Comparison of ENCODE assay signal across 19 cellular contexts in the genomic region with DNA sequence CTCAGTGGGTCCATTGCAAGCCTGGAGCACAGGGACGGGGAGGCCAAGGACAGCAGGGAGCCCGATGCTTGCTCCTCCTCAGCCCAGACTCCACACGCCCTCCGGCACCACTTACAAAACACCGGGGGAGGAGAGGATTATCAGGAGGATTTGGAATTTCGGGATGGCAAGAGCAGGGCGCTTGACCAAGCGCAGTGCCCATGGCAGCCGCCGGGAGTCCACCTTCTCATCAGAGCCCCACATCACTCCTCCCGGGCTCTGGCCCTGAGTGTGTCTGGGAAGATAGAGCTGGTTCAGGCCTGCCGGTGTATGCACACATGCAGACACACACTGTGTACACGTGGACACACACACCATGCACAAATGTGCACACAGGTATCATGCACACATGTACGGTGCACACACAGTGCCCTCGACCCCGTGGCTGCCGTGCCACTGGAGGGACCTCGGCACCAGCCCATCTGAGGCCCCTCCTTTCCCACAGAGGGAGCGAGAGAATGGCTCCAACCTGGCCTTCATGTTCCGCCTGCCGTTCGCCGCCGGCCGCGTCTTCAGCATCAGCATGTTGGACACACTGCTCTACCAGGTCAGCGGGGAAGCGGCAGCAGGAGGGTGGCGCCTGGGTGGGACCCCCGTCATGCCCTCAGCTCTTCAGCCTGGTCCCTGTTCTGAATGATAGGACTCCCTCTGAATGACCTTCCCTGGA.
DNase-seq lines count a peak whose midpoint lies in the region; ATAC-seq, FAIRE-seq and TF ChIP-seq lines count a peak whose summit lies in the region.
"Had no signal": no experiment of that assay in that cellular context is flagged by ENCODE, and none has a peak within 500 bp of the region (broad histone marks: within the 10 kb centered on the region; RNA-seq: fewer than 3 reads in every experiment).

No MANE protein-coding gene starts in this region.

- no peak overlapping the region for H3K23ac ChIP-seq in H1 (ENCODE audit: insufficient read length)

- no peak overlapping the region for H4K8ac ChIP-seq in H1 (ENCODE audit: extremely low read depth, insufficient read depth, low read length)

- FAIRE-seq in A549 (lab: Jason Lieb, UNC) (no peak), H1 (lab: Jason Lieb, UNC) (no peak)

- ATAC-seq in A549 (peak; percentile 42 to 77; a peak in 3 of 6 replicates), foreskin keratinocyte (no peak), HG03342 (IDR thresholded peaks at IDR 0.05; ENCODE audit: unreplicated experiment) (no peak)
- no peak for ATAC-seq in natural killer cell treated with Interleukin-12 subunit alpha and Interleukin-12 subunit beta and Interleukin-15 and Interleukin-18, amount 100 ng/mL, for 72 hours

- no peak for TF ChIP-seq EP300 in A549 (IDR thresholded peaks at IDR 0.05)
- TF ChIP-seq EP300 in H1 (IDR thresholded peaks at IDR 0.05; ENCODE audit: borderline replicate concordance in 1 of 2, low read depth in 2 of 2, low read length in 2 of 2) = no peak

- H3K4me1 ChIP-seq in A549 = no peaks in the 10 kb centered on the region
- no peaks in the 10 kb centered on the region; a peak in 1 of 7 replicates for H3K4me1 ChIP-seq in H1 (replicated peaks in 1 of 4; ENCODE audit: control insufficient read depth in 3 of 4, insufficient read depth in 4 of 4, low read length in 3 of 4)
- no peaks in the 10 kb centered on the region for H3K4me1 ChIP-seq in foreskin keratinocyte
- H3K4me1 ChIP-seq: SJCRH30 had no signal

- no peak overlapping the region for H2BK5ac ChIP-seq in H1 (ENCODE audit: low read depth, low read length)

- CTCF ChIA-PET in A549 (lab: Yijun Ruan, JAX) = interaction anchor here (1.3 kb wide), 1 partner anchor 83 kb away, joined by 3 read pairs; no protein-coding TSS in a partner anchor
- CTCF ChIA-PET in H1 (lab: Charles Lee; ENCODE audit: partially characterized antibody) = interaction anchor here (0.6 to 1.6 kb wide), 5 partner anchors 61 to 169 kb away, joined by 3 to 5 read pairs (median 3); no protein-coding TSS in a partner anchor

- DNase-seq in A549 (ENCODE audit: low read depth in 1 of 2, low spot score in 1 of 2) (peak; percentile 30 to 48), GM12864 (ENCODE audit: low read depth) (no peak), H1 (ENCODE audit: low read depth in 1 of 2, low spot score in 2 of 2) (no peak), foreskin keratinocyte (no peak), NCI-H2227 treated with DMSO at 0.1 percent for 48 hours (lab: John Stamatoyannopoulos, UW) (no peak)
- no peak for DNase-seq in natural killer cell treated with Interleukin-12 subunit alpha and Interleukin-12 subunit beta and Interleukin-15 and Interleukin-18, amount 100 ng/mL, for 72 hours (ENCODE audit: low spot score)
- DNase-seq: AML-193, HCEC 1CT, NCI-H1417, NCI-H187 treated with DMSO at 0.1 percent for 48 hours, NCI-H526, PC-9, SJCRH30, SW 1271, T-helper 2 cell had no signal

- no peak overlapping the region for H3K4me3 Mint-ChIP-seq in natural killer cell treated with Interleukin-12 subunit alpha and Interleukin-12 subunit beta and Interleukin-15 and Interleukin-18, amount 100 ng/mL, for 72 hours

- TF ChIP-seq RAD21 in A549 (conservative IDR thresholded peaks at IDR 0.05 in 1 of 2, IDR thresholded peaks at IDR 0.05 in 1 of 2) (no peak), H1 (IDR thresholded peaks at IDR 0.05 in 1 of 2, conservative IDR thresholded peaks at IDR 0.05 in 1 of 2; ENCODE audit: low read depth in 2 of 2, low read length in 2 of 2) (no peak)

- no peaks in the 10 kb centered on the region for H3K23me2 ChIP-seq in H1 (ENCODE audit: low read depth, low read length)

- no peak overlapping the region for H3K27ac ChIP-seq in A549
- no peak overlapping the region for H3K27ac ChIP-seq in H1 (ENCODE audit: low read depth, low read length)
- no peak overlapping the region for H3K27ac ChIP-seq in foreskin keratinocyte
- H3K27ac ChIP-seq: C4-2B, KMS-11, PC-9, SJCRH30 had no signal

- no peak overlapping the region for H2AFZ ChIP-seq in H1 (ENCODE audit: low read length)
- H2AFZ ChIP-seq: PC-9 had no signal

- 0 out of 2 replicates have a peak overlapping the region, but pooled peaks have one; percentile 60 for H2BK12ac ChIP-seq in H1 (ENCODE audit: low read depth, low read length)

- no peaks in the 10 kb centered on the region for H3K9me3 ChIP-seq in A549
- no peaks in the 10 kb centered on the region for H3K9me3 ChIP-seq in H1 (ENCODE audit: insufficient read depth in 2 of 2, low read depth in 1 of 2, low read length in 1 of 2)
- H3K9me3 ChIP-seq: SJCRH30 had no signal

- H3K4me1 Mint-ChIP-seq in natural killer cell treated with Interleukin-12 subunit alpha and Interleukin-12 subunit beta and Interleukin-15 and Interleukin-18, amount 100 ng/mL, for 72 hours (ENCODE audit: low read depth in 2 of 2) = no peaks in the 10 kb centered on the region

- H3K27ac Mint-ChIP-seq in natural killer cell treated with Interleukin-12 subunit alpha and Interleukin-12 subunit beta and Interleukin-15 and Interleukin-18, amount 100 ng/mL, for 72 hours = no peak overlapping the region

- H4K5ac ChIP-seq in H1 (ENCODE audit: insufficient read length, low read depth, low read length) = no peak overlapping the region

- no peak for TF ChIP-seq POLR2A in A549 (IDR thresholded peaks at IDR 0.05; ENCODE audit: low read length)
- TF ChIP-seq POLR2A in H1 (IDR thresholded peaks at IDR 0.05; ENCODE audit: control extremely low read depth in 1 of 2, low read depth in 2 of 2, low read length in 2 of 2) = no peak

- TF ChIP-seq CTCF in A549 (IDR thresholded peaks at IDR 0.05) (no peak), GM12864 (IDR thresholded peaks at IDR 0.05; ENCODE audit: low read depth, low read length, missing control alignments) (peak; percentile 3), LNCAP (IDR thresholded peaks at IDR 0.05) (peak; percentile 13; the same call in 1 of the 2 replicates), H1 (IDR thresholded peaks at IDR 0.05; ENCODE audit: control extremely low read depth in 1 of 3, insufficient read depth in 1 of 3, low read depth in 1 of 3, low read length in 3 of 3) (peak in 1 of 3 experiments; percentile 11; a peak in 1 of 4 replicates), foreskin keratinocyte (conservative IDR thresholded peaks at IDR 0.05) (no peak)

- no peak overlapping the region for H3K18ac ChIP-seq in H1 (ENCODE audit: extremely low read depth, low read length)

- WGBS in A549 (ENCODE audit: missing lambda C conversion rate) = 50% methylated on average over 22 of the region's 30 CpGs
- 85% methylated on average over 30 of the region's 30 CpGs; no CpG with 5 or more reads in 1 of the 2 experiments for WGBS in H1 (ENCODE audit: extremely low coverage in 1 of 2, insufficient coverage in 1 of 2, insufficient read length in 1 of 2, insufficient replicate concordance in 2 of 2, low coverage in 1 of 2, low lambda C conversion rate in 2 of 2, missing lambda C conversion rate in 1 of 2), 2 experiments

- POLR2A ChIA-PET in A549 (lab: Yijun Ruan, JAX) (no interaction called here), H1 (lab: Charles Lee; ENCODE audit: partially characterized antibody) (no interaction called here)

- no peak overlapping the region for H3K4ac ChIP-seq in H1 (replicated peaks; ENCODE audit: insufficient read length, low read depth, low read length)

- H3K56ac ChIP-seq in H1 (replicated peaks; ENCODE audit: insufficient read length, low read depth, low read length) = no peak overlapping the region

- no peak overlapping the region for H3K9ac ChIP-seq in H1 (replicated peaks in 1 of 4; ENCODE audit: extremely low read depth in 1 of 4, low read depth in 3 of 4, low read length in 3 of 4)
- H3K9ac ChIP-seq: KMS-11 had no signal

- no peak overlapping the region for H2BK120ac ChIP-seq in H1 (replicated peaks; ENCODE audit: low read depth, low read length)

- H3K27me3 Mint-ChIP-seq in natural killer cell treated with Interleukin-12 subunit alpha and Interleukin-12 subunit beta and Interleukin-15 and Interleukin-18, amount 100 ng/mL, for 72 hours = peaks cover 0 to 8% of the 10 kb centered on the region in 2 donors

- H2BK20ac ChIP-seq in H1 (ENCODE audit: low read length) = no peak overlapping the region

- H4K20me1 ChIP-seq in H1 (replicated peaks in 1 of 2; ENCODE audit: control insufficient read depth in 1 of 2, insufficient read depth in 2 of 2, low read length in 2 of 2) = no peaks in the 10 kb centered on the region

- H2BK15ac ChIP-seq in H1 (ENCODE audit: low read length) = 0 out of 2 replicates have a peak overlapping the region, but pooled peaks have one; percentile 61

- H3K79me2 ChIP-seq in H1 (ENCODE audit: control insufficient read depth in 1 of 2, insufficient read depth in 2 of 2, low read length in 2 of 2) = no peaks in the 10 kb centered on the region

- no peaks in the 10 kb centered on the region for H3K9me3 Mint-ChIP-seq in natural killer cell treated with Interleukin-12 subunit alpha and Interleukin-12 subunit beta and Interleukin-15 and Interleukin-18, amount 100 ng/mL, for 72 hours

- H3K4me3 ChIP-seq in A549 = no peak overlapping the region
- no peak overlapping the region for H3K4me3 ChIP-seq in GM12864 (ENCODE audit: low read depth, low read length)
- H3K4me3 ChIP-seq in H1 (ENCODE audit: extremely low read depth in 1 of 4, insufficient read depth in 2 of 4, low read depth in 3 of 4, low read length in 4 of 4) = no peak overlapping the region
- H3K4me3 ChIP-seq: PC-9, SJCRH30 had no signal

- H2AK5ac ChIP-seq in H1 (ENCODE audit: low read depth, low read length) = no peak overlapping the region

- H3K79me1 ChIP-seq in H1 (ENCODE audit: low read depth, low read length) = no peaks in the 10 kb centered on the region

- no peak overlapping the region for H4K91ac ChIP-seq in H1 (replicated peaks; ENCODE audit: insufficient read length, low read length)

- H3K4me2 ChIP-seq in A549 (no peak overlapping the region), H1 (ENCODE audit: insufficient read depth in 1 of 2, low read depth in 2 of 2, low read length in 2 of 2) (no peak overlapping the region)
- H3K4me2 ChIP-seq: KMS-11, PC-9 had no signal

- no peaks in the 10 kb centered on the region for H3K36me3 ChIP-seq in H1 (ENCODE audit: control insufficient read depth in 2 of 4, insufficient read depth in 4 of 4, low read length in 3 of 4)
- H3K36me3 ChIP-seq: SJCRH30 had no signal

- H3K14ac ChIP-seq in H1 (ENCODE audit: insufficient read length) = no peak overlapping the region

- H3K27me3 ChIP-seq in H1 (replicated peaks in 1 of 4; ENCODE audit: control insufficient read depth in 3 of 4, extremely low read depth in 1 of 4, insufficient read depth in 3 of 4, low read length in 3 of 4) = no peaks in the 10 kb centered on the region
- no peaks in the 10 kb centered on the region for H3K27me3 ChIP-seq in foreskin keratinocyte

- no peaks in the 10 kb centered on the region for H3K36me3 Mint-ChIP-seq in natural killer cell treated with Interleukin-12 subunit alpha and Interleukin-12 subunit beta and Interleukin-15 and Interleukin-18, amount 100 ng/mL, for 72 hours

TF ChIP-seq in A549, 52 proteins besides CTCF, POLR2A, EP300 and RAD21 (continues in another document):
- no peak for TF ChIP-seq BHLHE40 (IDR thresholded peaks at IDR 0.05; ENCODE audit: low read depth, low read length)
- no peak for TF ChIP-seq HOXA7 (CRISPR knock-in tag; IDR thresholded peaks at IDR 0.05)

TF ChIP-seq in H1, 55 proteins besides CTCF, POLR2A, EP300 and RAD21 (continues in another document):
- TF ChIP-seq TAF7 (optimal IDR thresholded peaks at IDR 0.05; ENCODE audit: borderline replicate concordance, low read depth, low read length) = no peak
- no peak for TF ChIP-seq YY1 (IDR thresholded peaks at IDR 0.05; ENCODE audit: low read depth, low read length)

Comparison
In these comparisons a context has a peak if more than half of its experiments do, and no peak if none do; other contexts are left out.
1. ATAC-seq: peak in A549 (2 of 2); none in foreskin keratinocyte (single experiment), natural killer cell treated with Interleukin-12 subunit alpha and Interleukin-12 subunit beta and Interleukin-15 and Interleukin-18, amount 100 ng/mL, for 72 hours (0 of 2) and HG03342 (single experiment).
2. DNase-seq: peak in A549 (2 of 2); none in GM12864 (single experiment), H1 (0 of 2), foreskin keratinocyte (0 of 2), NCI-H2227 treated with DMSO at 0.1 percent for 48 hours (single experiment) and natural killer cell treated with Interleukin-12 subunit alpha and Interleukin-12 subunit beta and Interleukin-15 and Interleukin-18, amount 100 ng/mL, for 72 hours (single experiment).
3. CTCF ChIP-seq: peak in GM12864 (single experiment) and LNCAP (single experiment); none in A549 (single experiment) and foreskin keratinocyte (single experiment).